ENCODE assay signal across 8 cellular contexts in the genomic region with DNA sequence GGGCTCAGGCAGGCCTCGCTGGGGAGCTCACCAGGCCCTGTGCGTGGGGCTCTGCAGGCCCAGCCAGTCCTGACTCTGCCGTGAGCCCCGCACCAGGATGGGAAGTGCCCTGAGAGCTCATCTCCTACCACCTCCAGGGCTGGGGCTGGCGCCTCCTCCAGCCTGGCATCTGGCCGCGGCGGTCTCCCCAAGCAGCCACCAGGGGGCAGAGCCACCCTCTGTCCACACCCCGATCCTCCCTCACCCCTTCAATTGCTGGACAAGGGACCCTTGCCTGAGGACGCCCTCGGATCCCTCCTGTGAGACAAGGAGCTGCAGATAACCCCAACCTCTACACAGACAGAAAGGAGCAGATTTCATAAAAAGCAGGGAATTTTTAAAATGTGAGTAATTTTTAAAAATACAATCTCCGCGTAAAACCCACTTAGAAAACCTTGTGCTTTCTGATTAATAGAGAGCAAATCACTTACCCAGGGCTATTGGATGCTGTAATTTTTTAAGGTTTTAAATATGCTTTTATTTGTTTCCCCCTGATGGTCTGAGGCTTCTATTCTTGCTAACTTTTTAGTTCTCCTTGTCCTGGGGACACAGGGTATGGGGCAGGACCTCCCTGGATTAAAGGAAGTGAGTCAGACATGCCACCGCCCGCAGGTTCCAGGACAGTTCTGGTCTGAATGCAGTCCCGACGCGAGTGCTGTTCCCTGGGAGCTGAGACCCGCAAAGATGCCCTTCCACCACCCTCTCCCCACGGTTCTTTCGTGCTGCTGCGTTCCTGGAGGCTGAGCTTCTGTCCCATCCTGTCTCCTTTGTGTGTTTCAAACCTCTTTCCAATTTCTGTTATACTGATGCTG. TPM values are rescaled to one million over a fixed set of nuclear protein-coding genes. Genes with fewer than 3 reads are reported as not detected.
DNase-seq lines count a peak whose midpoint lies in the region; ATAC-seq and TF ChIP-seq lines count a peak whose summit lies in the region.

No MANE protein-coding gene starts in this region.

- no peaks in the 10 kb centered on the region for H3K9me3 Mint-ChIP-seq in CD4-positive, alpha-beta T cell
- H3K9me3 Mint-ChIP-seq in activated CD4-positive, alpha-beta T cell treated with anti-CD3 and anti-CD28 coated beads, Interleukin-2, amount 10 ng/mL, durations not matched to agents 24 days and 14 days: no peaks in the 10 kb centered on the region
- no peaks in the 10 kb centered on the region for H3K9me3 Mint-ChIP-seq in mesothelial cell of epicardium
- no peaks in the 10 kb centered on the region for H3K9me3 Mint-ChIP-seq in stimulated activated memory B cell treated with anti-CD40 and anti-IgM and Interleukin-4, amounts not matched to agents 10 μg/mL and 1 μg/mL and 100 μg/mL, for 72 hours

- peaks cover 10% of the 10 kb centered on the region for H3K27me3 ChIP-seq in CD4-positive, alpha-beta T cell (ENCODE audit: control insufficient read depth, insufficient read depth, low read length)

- no peak overlapping the region for H3K4me3 Mint-ChIP-seq in CD4-positive, alpha-beta T cell
- no peak overlapping the region for H3K4me3 Mint-ChIP-seq in activated CD4-positive, alpha-beta T cell treated with anti-CD3 and anti-CD28 coated beads, Interleukin-2, amount 10 ng/mL, durations not matched to agents 24 days and 14 days
- no peak overlapping the region for H3K4me3 Mint-ChIP-seq in mesothelial cell of epicardium
- H3K4me3 Mint-ChIP-seq in stimulated activated memory B cell treated with anti-CD40 and anti-IgM and Interleukin-4, amounts not matched to agents 10 μg/mL and 1 μg/mL and 100 μg/mL, for 72 hours: no peak overlapping the region

- peak; percentile 75 for TF ChIP-seq CTCF in CD4-positive, alpha-beta T cell (IDR thresholded peaks at IDR 0.05)
- peak; percentile 90 for TF ChIP-seq CTCF in mesothelial cell of epicardium (IDR thresholded peaks at IDR 0.05; ENCODE audit: unreplicated experiment)

- H3K9me3 ChIP-seq in CD4-positive, alpha-beta T cell (ENCODE audit: control insufficient read depth, low read length): no peaks in the 10 kb centered on the region

- peak; percentile 49 for ATAC-seq in CD4-positive, alpha-beta T cell (ENCODE audit: poor library complexity)
- ATAC-seq in GM21529 (IDR thresholded peaks at IDR 0.05; ENCODE audit: unreplicated experiment) (peak; percentile 66), GM18873 (IDR thresholded peaks at IDR 0.05; ENCODE audit: low FRiP score, unreplicated experiment) (no peak)
- ATAC-seq in stimulated activated memory B cell treated with anti-CD40 and anti-IgM and Interleukin-4, amounts not matched to agents 10 μg/mL and 1 μg/mL and 100 μg/mL, for 72 hours: peak; percentile 62

- H3K27me3 Mint-ChIP-seq in CD4-positive, alpha-beta T cell: peaks cover 46% of the 10 kb centered on the region
- H3K27me3 Mint-ChIP-seq in activated CD4-positive, alpha-beta T cell treated with anti-CD3 and anti-CD28 coated beads, Interleukin-2, amount 10 ng/mL, durations not matched to agents 24 days and 14 days: peaks cover 2% of the 10 kb centered on the region
- H3K27me3 Mint-ChIP-seq in mesothelial cell of epicardium (ENCODE audit: low read depth): peaks cover 54% of the 10 kb centered on the region
- peaks cover 63% of the 10 kb centered on the region for H3K27me3 Mint-ChIP-seq in stimulated activated memory B cell treated with anti-CD40 and anti-IgM and Interleukin-4, amounts not matched to agents 10 μg/mL and 1 μg/mL and 100 μg/mL, for 72 hours

- H3K27ac ChIP-seq in CD4-positive, alpha-beta T cell (ENCODE audit: low read depth, low read length): no peak overlapping the region

- peaks cover 13% of the 10 kb centered on the region for H3K4me1 Mint-ChIP-seq in CD4-positive, alpha-beta T cell (ENCODE audit: low read depth)
- peaks cover 5% of the 10 kb centered on the region for H3K4me1 Mint-ChIP-seq in activated CD4-positive, alpha-beta T cell treated with anti-CD3 and anti-CD28 coated beads, Interleukin-2, amount 10 ng/mL, durations not matched to agents 24 days and 14 days
- H3K4me1 Mint-ChIP-seq in mesothelial cell of epicardium: peaks cover 2% of the 10 kb centered on the region
- no peaks in the 10 kb centered on the region for H3K4me1 Mint-ChIP-seq in stimulated activated memory B cell treated with anti-CD40 and anti-IgM and Interleukin-4, amounts not matched to agents 10 μg/mL and 1 μg/mL and 100 μg/mL, for 72 hours

- intact Hi-C loops in CD4-positive, alpha-beta T cell (cut with DNase I, micrococcal nuclease): no loop called here
- intact Hi-C loops in activated CD4-positive, alpha-beta T cell treated with anti-CD3 and anti-CD28 coated beads, Interleukin-2, amount 10 ng/mL, durations not matched to agents 24 days and 14 days (cut with micrococcal nuclease): no loop called here

- no peak overlapping the region for H3K27ac Mint-ChIP-seq in CD4-positive, alpha-beta T cell
- no peak overlapping the region for H3K27ac Mint-ChIP-seq in activated CD4-positive, alpha-beta T cell treated with anti-CD3 and anti-CD28 coated beads, Interleukin-2, amount 10 ng/mL, durations not matched to agents 24 days and 14 days
- H3K27ac Mint-ChIP-seq in mesothelial cell of epicardium: no peak overlapping the region
- no peak overlapping the region for H3K27ac Mint-ChIP-seq in stimulated activated memory B cell treated with anti-CD40 and anti-IgM and Interleukin-4, amounts not matched to agents 10 μg/mL and 1 μg/mL and 100 μg/mL, for 72 hours

- peak in 9 of 10 experiments; percentile 30 to 68 (median 39) for DNase-seq in CD4-positive, alpha-beta T cell
- DNase-seq in NCI-H2227 treated with DMSO at 0.1 percent for 48 hours (lab: John Stamatoyannopoulos, UW): peak; percentile 25
- peak; percentile 82 for DNase-seq in activated CD4-positive, alpha-beta T cell treated with anti-CD3 and anti-CD28 coated beads, Interleukin-2, amount 10 ng/mL, durations not matched to agents 24 days and 14 days
- peak; percentile 19 for DNase-seq in effector CD8-positive, alpha-beta T cell (lab: John Stamatoyannopoulos, UW)
- peak; percentile 66 to 85 for DNase-seq in mesothelial cell of epicardium (ENCODE audit: low spot score in 2 of 2, unreplicated experiment in 2 of 2)

- POLR2A ChIA-PET in CD4-positive, alpha-beta T cell (lab: Charles Lee): no interaction called here

- CTCF ChIA-PET in CD4-positive, alpha-beta T cell (lab: Charles Lee): no interaction called here

- H3K36me3 Mint-ChIP-seq in CD4-positive, alpha-beta T cell (ENCODE audit: low read depth): no peaks in the 10 kb centered on the region
- no peaks in the 10 kb centered on the region for H3K36me3 Mint-ChIP-seq in activated CD4-positive, alpha-beta T cell treated with anti-CD3 and anti-CD28 coated beads, Interleukin-2, amount 10 ng/mL, durations not matched to agents 24 days and 14 days (ENCODE audit: low read depth)
- no peaks in the 10 kb centered on the region for H3K36me3 Mint-ChIP-seq in mesothelial cell of epicardium
- H3K36me3 Mint-ChIP-seq in stimulated activated memory B cell treated with anti-CD40 and anti-IgM and Interleukin-4, amounts not matched to agents 10 μg/mL and 1 μg/mL and 100 μg/mL, for 72 hours: no peaks in the 10 kb centered on the region

RNA-seq across cellular contexts. Expression of gene CHRNA7, which starts 52.3 kb away (rescaled TPM):
- total RNA-seq in CD4-positive, alpha-beta T cell: not detected
- 0.12 TPM in 1 of 2 replicates, not detected in the other for total RNA-seq in activated CD4-positive, alpha-beta T cell treated with anti-CD3 and anti-CD28 coated beads, Interleukin-2, amount 10 ng/mL, durations not matched to agents 24 days and 14 days
- 2.2 to 3.0 TPM (median 2.9 TPM) in 3 replicates for total RNA-seq in mesothelial cell of epicardium

Comparison
In these comparisons a context has a peak if more than half of its experiments do, and no peak if none do; other contexts are left out.
1. DNase-seq: peak in every context shown above with its lines; median percentile 82 in activated CD4-positive, alpha-beta T cell treated with anti-CD3 and anti-CD28 coated beads, Interleukin-2, amount 10 ng/mL, durations not matched to agents 24 days and 14 days; 76 in mesothelial cell of epicardium; 39 in CD4-positive, alpha-beta T cell; 25 in NCI-H2227 treated with DMSO at 0.1 percent for 48 hours; 19 in effector CD8-positive, alpha-beta T cell.